ENCODE assay signal across 8 cellular contexts in the genomic region with DNA sequence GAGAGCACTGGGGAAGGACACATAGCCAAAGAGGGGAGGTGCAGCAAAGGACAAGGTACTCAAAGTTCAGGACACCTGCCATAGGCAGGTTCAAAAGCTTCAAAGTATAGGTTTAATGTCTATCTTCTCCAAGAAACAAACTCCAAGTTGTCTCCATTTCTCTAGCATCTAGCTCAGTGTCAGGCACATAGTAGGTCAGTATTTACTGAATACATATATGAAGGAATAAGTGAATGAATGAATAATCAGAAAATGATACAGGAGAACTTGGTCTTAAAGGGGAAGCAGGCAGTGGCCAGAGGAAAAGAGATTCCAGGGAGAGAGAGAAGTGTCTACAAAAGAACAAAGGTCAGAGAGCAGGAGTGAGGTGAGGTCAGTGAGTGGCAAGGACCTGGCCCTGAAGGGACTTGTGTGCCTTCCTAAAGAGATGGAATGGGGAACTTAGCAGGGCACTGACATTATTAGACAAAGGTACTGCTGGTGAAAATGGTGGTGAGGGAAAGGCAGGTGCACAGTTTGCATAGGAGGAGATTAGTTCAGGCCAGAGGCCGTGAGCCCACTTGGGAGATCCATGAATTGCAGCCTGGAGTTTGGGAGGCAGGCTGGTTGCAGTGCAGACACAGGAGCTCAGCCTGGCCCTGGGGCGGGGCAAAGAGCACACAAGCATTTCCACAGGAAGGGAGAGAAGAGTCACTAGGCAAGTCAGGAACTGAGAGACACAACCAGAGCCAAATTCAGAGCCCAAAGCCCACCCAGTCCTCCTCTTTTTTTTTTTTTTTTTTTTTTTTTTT. TPM values are rescaled to one million over a fixed set of nuclear protein-coding genes. Genes with fewer than 3 reads are reported as not detected.
DNase-seq lines count a peak whose midpoint lies in the region; ATAC-seq and TF ChIP-seq lines count a peak whose summit lies in the region.

No MANE protein-coding gene starts in this region.

- H3K36me3 Mint-ChIP-seq in HFFc6 (ENCODE audit: low read depth) = peaks cover 20% of the 10 kb centered on the region

- H3K4me3 ChIP-seq in gastroesophageal sphincter (no peak overlapping the region), skin epidermis (no peak overlapping the region)

- peaks cover 80% of the 10 kb centered on the region for H3K4me1 Mint-ChIP-seq in HFFc6 (ENCODE audit: low read depth)

- H3K27ac Mint-ChIP-seq in HFFc6 = peak overlapping the region; percentile 83

- no peaks in the 10 kb centered on the region for H3K27me3 ChIP-seq in gastroesophageal sphincter

- TF ChIP-seq CTCF in HFFc6 (IDR thresholded peaks at IDR 0.05) = no peak
- TF ChIP-seq CTCF in gastroesophageal sphincter (IDR thresholded peaks at IDR 0.05) = no peak

- whole genome bisulfite sequencing in gastroesophageal sphincter (ENCODE audit: low coverage in 1 of 2), 2 donors = 39 to 52% methylated on average over 2 of the region's 2 CpGs

- peaks cover 0 to 92% (median 51%) of the 10 kb centered on the region in 3 donors for H3K4me1 ChIP-seq in gastroesophageal sphincter

- no peaks in the 10 kb centered on the region for H3K9me3 ChIP-seq in gastroesophageal sphincter

- ATAC-seq in gastroesophageal sphincter (peak; percentile 46), GM19467 (IDR thresholded peaks at IDR 0.05; ENCODE audit: unreplicated experiment) (no peak), GM18873 (IDR thresholded peaks at IDR 0.05; ENCODE audit: low FRiP score, unreplicated experiment) (no peak)

- TF ChIP-seq EP300 in gastroesophageal sphincter (IDR thresholded peaks at IDR 0.05) = no peak

- no peak for TF ChIP-seq POLR2A in gastroesophageal sphincter (IDR thresholded peaks at IDR 0.05)

- H3K36me3 ChIP-seq in gastroesophageal sphincter = peaks cover 0 to 21% of the 10 kb centered on the region in 2 donors

- H3K27ac ChIP-seq in gastroesophageal sphincter (peak overlapping the region in 1 of 4 donors; percentile 27), skin epidermis (peak overlapping the region; percentile 38 to 95 (median 78)), caudate nucleus (ENCODE audit: low read depth, low read length) (no peak overlapping the region)

- H3K4me3 Mint-ChIP-seq in HFFc6 = peak overlapping the region; percentile 52

- DNase-seq in HFFc6 = no peak
- peak; percentile 64 for DNase-seq in SW480 (ENCODE audit: low spot score)
- DNase-seq in caudate nucleus (lab: John Stamatoyannopoulos, UW) = no peak
- DNase-seq in NCI-H1092 treated with DMSO at 0.1 percent for 48 hours (lab: John Stamatoyannopoulos, UW) = no peak

- no peaks in the 10 kb centered on the region; the same call in none of the 2 replicates for H3K27me3 Mint-ChIP-seq in HFFc6 (ENCODE audit: insufficient read depth)

- no peaks in the 10 kb centered on the region for H3K9me3 Mint-ChIP-seq in HFFc6

RNA-seq across cellular contexts. Expression of gene TBC1D2B, which starts 21.4 kb away (rescaled TPM):
- 10 to 100 TPM; 34.1 to 42.5 (median 38.0) TPM for total RNA-seq in HFFc6 (2021; fragmentation: NEBNext Ultra II Directional; extraction: Animal tissue kit (Norgen Biotek cat#: 25700))
- total RNA-seq in gastroesophageal sphincter = 10 to 100 TPM; 36.9 to 51.7 (median 46.5) TPM

RNA-seq across cellular contexts. Expression of gene SH2D7, which starts 36.2 kb away (rescaled TPM):
- total RNA-seq in HFFc6 (2021; fragmentation: NEBNext Ultra II Directional; extraction: Animal tissue kit (Norgen Biotek cat#: 25700)) = not detected
- not detected for total RNA-seq in gastroesophageal sphincter
